Comparison of ENCODE assay signal across 8 cellular contexts in genomic region chrX:134377537-134377936, GRCh38. TPM values are rescaled to one million over a fixed set of nuclear protein-coding genes. Genes with fewer than 3 reads are reported as not detected.
A peak's percentile ranks its signal among the peaks of the same experiment; 100 is the strongest.
DNase-seq lines count a peak whose midpoint lies in the region; ATAC-seq, FAIRE-seq and TF ChIP-seq lines count a peak whose summit lies in the region.

No MANE protein-coding gene starts in this region.

- DNase-seq in AG04449 (ENCODE audit: low read depth, low spot score) (peak; percentile 5), GM12892 (ENCODE audit: insufficient read length) (no peak), HK-2 (ENCODE audit: unreplicated experiment) (peak; percentile 4), SK-N-DZ (ENCODE audit: low spot score) (peak; percentile 46), fibroblast of gingiva (ENCODE audit: low read depth) (peak; percentile 41), mucosa of gallbladder (ENCODE audit: low spot score) (no peak), Right ventricle myocardium inferior (ENCODE audit: missing footprints) (no peak), AG08395 (ENCODE audit: low spot score) (no peak)

- no peak overlapping the region for H3K4me3 ChIP-seq in AG04449 (ENCODE audit: low read depth, low read length)

- intact Hi-C loops in Right ventricle myocardium inferior (cut with DNase I) = no loop called here

- peak; percentile 27 for TF ChIP-seq CTCF in AG04449 (IDR thresholded peaks at IDR 0.05; ENCODE audit: insufficient read depth, low read length, missing control alignments)

- no peak for TF ChIP-seq POLR2A in GM12892 (IDR thresholded peaks at IDR 0.05; ENCODE audit: low read depth, low read length)

- FAIRE-seq in GM12892 (lab: Jason Lieb, UNC) = peak; percentile 42

- no peak for ATAC-seq in Right ventricle myocardium inferior

- POLR2A ChIA-PET in AG04449 (lab: Yijun Ruan, JAX) = no interaction called here

- CTCF ChIA-PET in AG04449 (lab: Yijun Ruan, JAX) = interaction anchor here (1.2 to 2.6 kb wide), 6 partner anchors 8 to 405 kb away, joined by 4 to 14 read pairs (median 8); no protein-coding TSS in a partner anchor

RNA-seq across cellular contexts. Expression of gene PHF6, which starts 4.4 kb away (rescaled TPM):
- 33.0 TPM for polyA plus RNA-seq in GM12892 (2012; ENCODE audit: missing spikeins)
- polyA plus RNA-seq in SK-N-DZ (2014; cell fraction: cytosol; rRNA removed) = 17.0 and 23.6 TPM in 2 replicates
- 15.4 and 20.9 TPM in 2 replicates for polyA plus RNA-seq in SK-N-DZ (2014; cell fraction: nucleus; rRNA removed)
- 18.7 TPM for total RNA-seq in mucosa of gallbladder
- 9.1 TPM for total RNA-seq in Right ventricle myocardium inferior

Comparison
In these comparisons a context has a peak if more than half of its experiments do, and no peak if none do; other contexts are left out.
1. DNase-seq: peak in AG04449 (single experiment), HK-2 (single experiment), SK-N-DZ (single experiment) and fibroblast of gingiva (single experiment); none in GM12892 (single experiment), mucosa of gallbladder (single experiment), Right ventricle myocardium inferior (single experiment) and AG08395 (single experiment).